In genomic region chr10:97904026-97904410, GRCh38 we compare ENCODE assay signal across 17 cellular contexts. TPM values are rescaled to one million over a fixed set of nuclear protein-coding genes. Genes with fewer than 3 reads are reported as not detected.
A peak's percentile ranks its signal among the peaks of the same experiment; 100 is the strongest.
DNase-seq lines count a peak whose midpoint lies in the region; ATAC-seq and TF ChIP-seq lines count a peak whose summit lies in the region.
"Had no signal": no experiment of that assay in that cellular context is flagged by ENCODE, and none has a peak within 500 bp of the region (broad histone marks: within the 10 kb centered on the region; RNA-seq: fewer than 3 reads in every experiment).

No MANE protein-coding gene starts in this region.

- H3K9ac ChIP-seq in SK-N-SH, result no peak overlapping the region
- H3K9ac ChIP-seq: BLaER1 treated with 17β-estradiol and CSF1 and Interleukin-3, amounts not matched to agents 10 nM and 100 nM had no signal

- H3K27me3 ChIP-seq in SK-N-SH (ENCODE audit: insufficient read depth) (peaks cover 9% of the 10 kb centered on the region; the same call in 1 of the 2 replicates), upper lobe of right lung (no peaks in the 10 kb centered on the region)
- H3K27me3 ChIP-seq: MG63 had no signal

- POLR2A ChIA-PET in SK-N-SH (lab: Yijun Ruan, JAX) (interaction anchor here (0.9 kb wide), 1 partner anchor 126 kb away, joined by 3 read pairs; the partner anchor contains the start of gene CRTAC1), HEK293 (lab: Yijun Ruan, JAX) (interaction anchor here (1.4 kb wide), 1 partner anchor 15 kb away, joined by 5 read pairs; no protein-coding TSS in a partner anchor)

- CTCF ChIA-PET in SK-N-SH (lab: Yijun Ruan, JAX), result interaction anchor here (0.7 to 6.7 kb wide), 13 partner anchors 8 to 406 kb away, joined by 3 to 55 read pairs (median 6); no protein-coding TSS in a partner anchor
- CTCF ChIA-PET in HEK293 (lab: Yijun Ruan, JAX), result interaction anchor here (0.7 to 2.6 kb wide), 4 partner anchors 11 to 189 kb away, joined by 3 to 17 read pairs (median 6); no protein-coding TSS in a partner anchor

- H3K27ac ChIP-seq in SK-N-SH (ENCODE audit: low read depth in 2 of 2, low read length in 1 of 2) (no peak overlapping the region), HEK293 (ENCODE audit: extremely low read depth, low read depth, low read length) (no peak overlapping the region), upper lobe of right lung (no peak overlapping the region)
- H3K27ac ChIP-seq: BLaER1 treated with 17β-estradiol and CSF1 and Interleukin-3, amounts not matched to agents 10 nM and 100 nM had no signal

- H3K4me1 ChIP-seq in SK-N-SH (ENCODE audit: control insufficient read depth in 1 of 2, insufficient read depth in 2 of 2, low read depth in 1 of 2, low read length in 1 of 2), result peaks cover 0 to 12% of the 10 kb centered on the region in 2 experiments; a peak in 1 of 4 replicates
- H3K4me1 ChIP-seq in HEK293 (ENCODE audit: control insufficient read depth, insufficient read depth, low read length), result no peaks in the 10 kb centered on the region; the same call in 1 of the 2 replicates
- H3K4me1 ChIP-seq in upper lobe of right lung, result no peaks in the 10 kb centered on the region
- H3K4me1 ChIP-seq: BLaER1 treated with 17β-estradiol and CSF1 and Interleukin-3, amounts not matched to agents 10 nM and 100 nM had no signal

- H3K79me2 ChIP-seq in SK-N-SH (ENCODE audit: insufficient read depth), result no peaks in the 10 kb centered on the region

- no peak overlapping the region for H3K4me2 ChIP-seq in SK-N-SH
- H3K4me2 ChIP-seq: BLaER1 treated with 17β-estradiol and CSF1 and Interleukin-3, amounts not matched to agents 10 nM and 100 nM had no signal

- TF ChIP-seq RAD21 in SK-N-SH (IDR thresholded peaks at IDR 0.05; ENCODE audit: low read length), result no peak

- no peak for TF ChIP-seq CTCF in SK-N-SH (IDR thresholded peaks at IDR 0.05)
- no peak for TF ChIP-seq CTCF in HEK293 (tag by site-specific recombination; IDR thresholded peaks at IDR 0.05)
- TF ChIP-seq CTCF in upper lobe of right lung (IDR thresholded peaks at IDR 0.05), result no peak

- H3K9me2 ChIP-seq in SK-N-SH, result no peaks in the 10 kb centered on the region

- intact Hi-C loops in left ventricle myocardium superior (cut with micrococcal nuclease), result no loop called here
- intact Hi-C loops in upper lobe of right lung (cut with DNase I), result no loop called here

- no peak for ATAC-seq in SK-N-SH treated with all-trans-retinoic acid at 6 μM for 48 hours
- peak; percentile 45 for ATAC-seq in left ventricle myocardium superior
- ATAC-seq in upper lobe of right lung, result peak; percentile 32
- no peak for ATAC-seq in HG02763 (IDR thresholded peaks at IDR 0.05; ENCODE audit: unreplicated experiment)
- ATAC-seq: CD8-positive, alpha-beta T cell had no signal

- H3F3A ChIP-seq in SK-N-SH (replicated peaks; ENCODE audit: insufficient read depth), result no peaks in the 10 kb centered on the region

- WGBS in SK-N-SH (ENCODE audit: low lambda C conversion rate), result 83% methylated on average over 3 of the region's 5 CpGs

- H3K9me3 ChIP-seq in SK-N-SH (no peaks in the 10 kb centered on the region), HEK293 (ENCODE audit: control insufficient read depth, insufficient read depth, low read depth, low read length) (no peaks in the 10 kb centered on the region), upper lobe of right lung (no peaks in the 10 kb centered on the region)
- H3K9me3 ChIP-seq: BLaER1 treated with 17β-estradiol and CSF1 and Interleukin-3, amounts not matched to agents 10 nM and 100 nM; MG63 had no signal

- H3K36me3 ChIP-seq in SK-N-SH (replicated peaks in 1 of 2; ENCODE audit: control insufficient read depth in 1 of 2, insufficient read depth in 2 of 2, low read length in 1 of 2), result no peaks in the 10 kb centered on the region
- no peaks in the 10 kb centered on the region for H3K36me3 ChIP-seq in HEK293 (ENCODE audit: control insufficient read depth in 2 of 2, insufficient read depth in 1 of 2, low read length in 2 of 2)
- no peaks in the 10 kb centered on the region for H3K36me3 ChIP-seq in upper lobe of right lung
- H3K36me3 ChIP-seq: BLaER1 treated with 17β-estradiol and CSF1 and Interleukin-3, amounts not matched to agents 10 nM and 100 nM; MG63 had no signal

- DNase-seq in SK-N-SH, result peak; percentile 71
- no peak for DNase-seq in left ventricle myocardium superior
- no peak for DNase-seq in upper lobe of right lung
- DNase-seq in NCI-H2081 (lab: John Stamatoyannopoulos, UW), result no peak
- DNase-seq: Calu3; CD8-positive, alpha-beta T cell; H9; Kasumi-1; MG63; NCI-H1048; NCI-H1436; NCI-H2029 treated with DMSO at 0.1 percent for 48 hours had no signal

- H3K4me3 ChIP-seq in SK-N-SH (ENCODE audit: low read depth in 2 of 2, low read length in 1 of 2), result no peak overlapping the region
- H3K4me3 ChIP-seq in HEK293 (ENCODE audit: low read depth, low read length), result no peak overlapping the region
- no peak overlapping the region for H3K4me3 ChIP-seq in upper lobe of right lung
- H3K4me3 ChIP-seq: BLaER1 treated with 17β-estradiol and CSF1 and Interleukin-3, amounts not matched to agents 10 nM and 100 nM; MG63 had no signal

- no peaks in the 10 kb centered on the region for H4K20me1 ChIP-seq in SK-N-SH (ENCODE audit: insufficient read depth)

- TF ChIP-seq EP300 in SK-N-SH (IDR thresholded peaks at IDR 0.05; ENCODE audit: borderline replicate concordance in 1 of 2, low read depth in 1 of 2, low read length in 1 of 2), result no peak

- no peak overlapping the region for H2AFZ ChIP-seq in SK-N-SH (ENCODE audit: low read depth)

TF ChIP-seq in SK-N-SH, 30 proteins besides CTCF, POLR2A, EP300 and RAD21 (continues in another document):
- TF ChIP-seq, protein P1, sequence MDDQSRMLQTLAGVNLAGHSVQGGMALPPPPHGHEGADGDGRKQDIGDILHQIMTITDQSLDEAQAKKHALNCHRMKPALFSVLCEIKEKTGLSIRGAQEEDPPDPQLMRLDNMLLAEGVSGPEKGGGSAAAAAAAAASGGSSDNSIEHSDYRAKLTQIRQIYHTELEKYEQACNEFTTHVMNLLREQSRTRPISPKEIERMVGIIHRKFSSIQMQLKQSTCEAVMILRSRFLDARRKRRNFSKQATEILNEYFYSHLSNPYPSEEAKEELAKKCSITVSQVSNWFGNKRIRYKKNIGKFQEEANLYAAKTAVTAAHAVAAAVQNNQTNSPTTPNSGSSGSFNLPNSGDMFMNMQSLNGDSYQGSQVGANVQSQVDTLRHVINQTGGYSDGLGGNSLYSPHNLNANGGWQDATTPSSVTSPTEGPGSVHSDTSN (IDR thresholded peaks at IDR 0.05), result no peak
- TF ChIP-seq NRF1 (IDR thresholded peaks at IDR 0.05; ENCODE audit: low read depth, low read length) (no peak), FOSL2 (IDR thresholded peaks at IDR 0.05; ENCODE audit: borderline replicate concordance, low read depth) (no peak), GABPA (IDR thresholded peaks at IDR 0.05; ENCODE audit: low read depth) (no peak)

TF ChIP-seq in SK-N-SH treated with all-trans-retinoic acid at 6 μM for 48 hours, 23 proteins besides CTCF, POLR2A, EP300 and RAD21 (continues in another document):
- TF ChIP-seq ZC3H10 (CRISPR knock-in tag; IDR thresholded peaks at IDR 0.05) (no peak), TCF4 (CRISPR knock-in tag; IDR thresholded peaks at IDR 0.05; ENCODE audit: borderline replicate concordance) (no peak), ZFP3 (CRISPR knock-in tag; IDR thresholded peaks at IDR 0.05) (no peak), ARNTL (CRISPR knock-in tag; IDR thresholded peaks at IDR 0.05; ENCODE audit: borderline replicate concordance, low read depth) (no peak), ZNF70 (CRISPR knock-in tag; IDR thresholded peaks at IDR 0.05) (no peak), ZNF565 (CRISPR knock-in tag; conservative IDR thresholded peaks at IDR 0.05; ENCODE audit: low read depth) (no peak), BACH2 (CRISPR knock-in tag; IDR thresholded peaks at IDR 0.05; ENCODE audit: borderline replicate concordance) (no peak), OSR1 (CRISPR knock-in tag; IDR thresholded peaks at IDR 0.05) (no peak)
- TF ChIP-seq, protein P2, sequence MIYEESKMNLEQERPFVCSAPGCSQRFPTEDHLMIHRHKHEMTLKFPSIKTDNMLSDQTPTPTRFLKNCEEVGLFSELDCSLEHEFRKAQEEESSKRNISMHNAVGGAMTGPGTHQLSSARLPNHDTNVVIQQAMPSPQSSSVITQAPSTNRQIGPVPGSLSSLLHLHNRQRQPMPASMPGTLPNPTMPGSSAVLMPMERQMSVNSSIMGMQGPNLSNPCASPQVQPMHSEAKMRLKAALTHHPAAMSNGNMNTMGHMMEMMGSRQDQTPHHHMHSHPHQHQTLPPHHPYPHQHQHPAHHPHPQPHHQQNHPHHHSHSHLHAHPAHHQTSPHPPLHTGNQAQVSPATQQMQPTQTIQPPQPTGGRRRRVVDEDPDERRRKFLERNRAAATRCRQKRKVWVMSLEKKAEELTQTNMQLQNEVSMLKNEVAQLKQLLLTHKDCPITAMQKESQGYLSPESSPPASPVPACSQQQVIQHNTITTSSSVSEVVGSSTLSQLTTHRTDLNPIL (CRISPR knock-in tag; IDR thresholded peaks at IDR 0.05; ENCODE audit: low read depth), result no peak

TF ChIP-seq in HEK293, 187 proteins besides CTCF, POLR2A, EP300 and RAD21 (continues in another document):
- TF ChIP-seq SP2 (tag by site-specific recombination; IDR thresholded peaks at IDR 0.05), result no peak
- no peak for TF ChIP-seq ZNF76 (tag by site-specific recombination; IDR thresholded peaks at IDR 0.05; ENCODE audit: borderline replicate concordance, low read depth)
- TF ChIP-seq ZNF48 (tag by site-specific recombination; IDR thresholded peaks at IDR 0.05), result no peak
- TF ChIP-seq ZBTB20 (tag by site-specific recombination; IDR thresholded peaks at IDR 0.05), result 0 out of 2 replicates have a peak, but pooled peaks have one; percentile 15
- TF ChIP-seq, protein P3, sequence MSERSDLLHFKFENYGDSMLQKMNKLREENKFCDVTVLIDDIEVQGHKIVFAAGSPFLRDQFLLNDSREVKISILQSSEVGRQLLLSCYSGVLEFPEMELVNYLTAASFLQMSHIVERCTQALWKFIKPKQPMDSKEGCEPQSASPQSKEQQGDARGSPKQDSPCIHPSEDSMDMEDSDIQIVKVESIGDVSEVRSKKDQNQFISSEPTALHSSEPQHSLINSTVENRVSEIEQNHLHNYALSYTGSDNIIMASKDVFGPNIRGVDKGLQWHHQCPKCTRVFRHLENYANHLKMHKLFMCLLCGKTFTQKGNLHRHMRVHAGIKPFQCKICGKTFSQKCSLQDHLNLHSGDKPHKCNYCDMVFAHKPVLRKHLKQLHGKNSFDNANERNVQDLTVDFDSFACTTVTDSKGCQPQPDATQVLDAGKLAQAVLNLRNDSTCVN (tag by site-specific recombination; optimal IDR thresholded peaks at IDR 0.05), result no peak
- peak; percentile 57; the same call in 1 of the 2 replicates for TF ChIP-seq GLIS1 (tag by site-specific recombination; IDR thresholded peaks at IDR 0.05)
- no peak for TF ChIP-seq MZF1 (tag by site-specific recombination; IDR thresholded peaks at IDR 0.05; ENCODE audit: borderline replicate concordance)
- TF ChIP-seq MEIS1 (CRISPR knock-in tag; IDR thresholded peaks at IDR 0.05; ENCODE audit: borderline replicate concordance), result no peak
- TF ChIP-seq ZNF558 (tag by site-specific recombination; IDR thresholded peaks at IDR 0.05), result no peak

RNA-seq across cellular contexts. Expression of gene GOLGA7B, which starts 54.4 kb away (rescaled TPM):
- polyA plus RNA-seq in SK-N-SH (2012; rRNA removed), result 0.03 and 0.13 TPM in 2 replicates
- 0.08 and 0.22 TPM in 2 replicates for polyA plus RNA-seq in SK-N-SH (2012; cell fraction: cytosol; rRNA removed)
- polyA plus RNA-seq in SK-N-SH (2012; cell fraction: nucleus; rRNA removed), result 0.18 and 0.31 TPM in 2 replicates
- not detected for total RNA-seq in left ventricle myocardium superior
- total RNA-seq in upper lobe of right lung, result 0.98 TPM
- polyA plus RNA-seq: IgD-negative memory B cell had no signal

Comparison
In these comparisons a context has a peak if more than half of its experiments do, and no peak if none do; other contexts are left out.
1. ATAC-seq: peak in left ventricle myocardium superior (single experiment) and upper lobe of right lung (single experiment); none in SK-N-SH treated with all-trans-retinoic acid at 6 μM for 48 hours (single experiment) and HG02763 (single experiment).